1 cellular context compared by ENCODE assay signal in genomic region chr20:10282930-10283556, GRCh38.
TF ChIP-seq lines count a peak whose summit lies in the region.

No MANE protein-coding gene starts in this region.

TF ChIP-seq in SK-N-SH, 30 proteins besides CTCF, POLR2A, EP300 and RAD21 (continued from another document):
- peak; percentile 31; the same call in 1 of the 2 replicates for TF ChIP-seq JUND (IDR thresholded peaks at IDR 0.05)
- TF ChIP-seq MEF2A (IDR thresholded peaks at IDR 0.05; ENCODE audit: borderline replicate concordance, low read depth): peak; percentile 61; the same call in 1 of the 2 replicates
- TF ChIP-seq USF2 (IDR thresholded peaks at IDR 0.05; ENCODE audit: borderline replicate concordance, low read depth, low read length): no peak
- peak; percentile 69 for TF ChIP-seq FOSL2 (IDR thresholded peaks at IDR 0.05; ENCODE audit: borderline replicate concordance, low read depth)
- no peak for TF ChIP-seq RCOR1 (IDR thresholded peaks at IDR 0.05; ENCODE audit: low read length)
